ENCODE assay signal across 22 cellular contexts in genomic region chr12:103197725-103198388, GRCh38.
"Had no signal": no experiment of that assay in that cellular context is flagged by ENCODE, and none has a peak within 500 bp of the region (broad histone marks: within the 10 kb centered on the region; RNA-seq: fewer than 3 reads in every experiment).

No MANE protein-coding gene starts in this region.

- ATAC-seq: activated CD4-positive, CD25-positive, alpha-beta regulatory T cell treated with anti-CD3 and anti-CD28 coated beads, Interleukin-2, amount 50 U/mL, for 24 hours; activated CD8-positive, alpha-beta T cell treated with anti-CD3 and anti-CD28 coated beads, Interleukin-2, amount 10 ng/mL, durations not matched to agents 7 days and 5 days; heart right ventricle; left ventricle myocardium superior had no signal

- H3K36me3 ChIP-seq: cardiac muscle cell, esophagus squamous epithelium, heart right ventricle, right atrium auricular region, stomach had no signal

- H3K4me1 Mint-ChIP-seq: activated CD4-positive, alpha-beta T cell treated with anti-CD3 and anti-CD28 coated beads, Interleukin-2, amount 10 ng/mL, durations not matched to agents 7 days and 5 days; activated naive CD8-positive, alpha-beta T cell treated with anti-CD3 and anti-CD28 coated beads, Interleukin-2, amount 10 ng/mL, durations not matched to agents 7 days and 5 days; neural crest cell had no signal

- H3K4me3 ChIP-seq: cardiac muscle cell, esophagus squamous epithelium, heart right ventricle, right atrium auricular region, skin epidermis, stomach had no signal

- H3K27ac ChIP-seq: cardiac muscle cell, esophagus squamous epithelium, heart right ventricle, right atrium auricular region, skin epidermis, stomach had no signal

- H3K4me1 ChIP-seq: esophagus squamous epithelium, heart right ventricle, right atrium auricular region, stomach had no signal

- H3K27ac Mint-ChIP-seq: activated CD4-positive, alpha-beta T cell treated with anti-CD3 and anti-CD28 coated beads, Interleukin-2, amount 10 ng/mL, durations not matched to agents 7 days and 5 days; activated CD8-positive, alpha-beta T cell treated with anti-CD3 and anti-CD28 coated beads, Interleukin-2, amount 10 ng/mL, durations not matched to agents 7 days and 5 days; activated naive CD8-positive, alpha-beta T cell treated with anti-CD3 and anti-CD28 coated beads, Interleukin-2, amount 10 ng/mL, durations not matched to agents 7 days and 5 days; activated T-cell treated with anti-CD3 and anti-CD28 coated beads, Interleukin-2, amount 50 U/mL, for 24 hours; activated T-helper 2 cell treated with anti-CD3 and anti-CD28 coated beads, Interferon-gamma antibody, Interleukin-2, Interleukin-4, amounts not matched to agents 10 μg/mL and 5 μg/mL and 100 μg/mL, durations not matched to agents 14 hours and 24 hours and 36 hours; progenitor cell of endocrine pancreas had no signal

- DNase-seq: activated CD4-positive, alpha-beta T cell treated with anti-CD3 and anti-CD28 coated beads, Interleukin-2, amount 10 ng/mL, durations not matched to agents 7 days and 5 days; activated CD8-positive, alpha-beta T cell treated with anti-CD3 and anti-CD28 coated beads, Interleukin-2, amount 10 ng/mL, durations not matched to agents 7 days and 5 days; activated naive CD4-positive, alpha-beta T cell treated with Interleukin-2 at 50 U/mL for 16 hours; activated naive CD8-positive, alpha-beta T cell treated with anti-CD3 and anti-CD28 coated beads, Interleukin-2, amount 10 ng/mL, durations not matched to agents 7 days and 5 days; activated T-cell treated with anti-CD3 and anti-CD28 coated beads, Interleukin-2, amount 50 U/mL, for 24 hours; amygdala; dermis blood vessel endothelial cell; effector memory CD4-positive, alpha-beta T cell; esophagus squamous epithelium; heart right ventricle; left ventricle myocardium superior; stimulated activated CD4-positive, alpha-beta T cell treated with anti-CD3 and anti-CD28 coated beads, Interleukin-15, amount 100 ng/mL, for 24 hours; stimulated activated CD4-positive, alpha-beta T cell treated with anti-CD3 and anti-CD28 coated beads, Interleukin-2, amount 100 ng/mL, for 48 hours; stomach; trophoblast cell had no signal

- H3K9me3 Mint-ChIP-seq: activated T-helper 2 cell treated with anti-CD3 and anti-CD28 coated beads, Interferon-gamma antibody, Interleukin-2, Interleukin-4, amounts not matched to agents 10 μg/mL and 5 μg/mL and 100 μg/mL, durations not matched to agents 14 hours and 24 hours and 36 hours had no signal

- H3K4me3 Mint-ChIP-seq: activated CD4-positive, alpha-beta T cell treated with anti-CD3 and anti-CD28 coated beads, Interleukin-2, amount 10 ng/mL, durations not matched to agents 7 days and 5 days; activated CD8-positive, alpha-beta T cell treated with anti-CD3 and anti-CD28 coated beads, Interleukin-2, amount 10 ng/mL, durations not matched to agents 7 days and 5 days; activated naive CD8-positive, alpha-beta T cell treated with anti-CD3 and anti-CD28 coated beads, Interleukin-2, amount 10 ng/mL, durations not matched to agents 7 days and 5 days; activated T-cell treated with anti-CD3 and anti-CD28 coated beads, Interleukin-2, amount 50 U/mL, for 24 hours; neural crest cell had no signal

- H3K36me3 Mint-ChIP-seq: activated naive CD8-positive, alpha-beta T cell treated with anti-CD3 and anti-CD28 coated beads, Interleukin-2, amount 10 ng/mL, durations not matched to agents 7 days and 5 days had no signal

- H3K27me3 ChIP-seq: cardiac muscle cell, esophagus squamous epithelium, heart right ventricle, right atrium auricular region, stomach had no signal

- H3K27me3 Mint-ChIP-seq: activated CD4-positive, alpha-beta T cell treated with anti-CD3 and anti-CD28 coated beads, Interleukin-2, amount 10 ng/mL, durations not matched to agents 7 days and 5 days; activated naive CD8-positive, alpha-beta T cell treated with anti-CD3 and anti-CD28 coated beads, Interleukin-2, amount 10 ng/mL, durations not matched to agents 7 days and 5 days; activated T-cell treated with anti-CD3 and anti-CD28 coated beads, Interleukin-2, amount 50 U/mL, for 24 hours had no signal
